ENCODE assay signal across 12 cellular contexts in the genomic region with DNA sequence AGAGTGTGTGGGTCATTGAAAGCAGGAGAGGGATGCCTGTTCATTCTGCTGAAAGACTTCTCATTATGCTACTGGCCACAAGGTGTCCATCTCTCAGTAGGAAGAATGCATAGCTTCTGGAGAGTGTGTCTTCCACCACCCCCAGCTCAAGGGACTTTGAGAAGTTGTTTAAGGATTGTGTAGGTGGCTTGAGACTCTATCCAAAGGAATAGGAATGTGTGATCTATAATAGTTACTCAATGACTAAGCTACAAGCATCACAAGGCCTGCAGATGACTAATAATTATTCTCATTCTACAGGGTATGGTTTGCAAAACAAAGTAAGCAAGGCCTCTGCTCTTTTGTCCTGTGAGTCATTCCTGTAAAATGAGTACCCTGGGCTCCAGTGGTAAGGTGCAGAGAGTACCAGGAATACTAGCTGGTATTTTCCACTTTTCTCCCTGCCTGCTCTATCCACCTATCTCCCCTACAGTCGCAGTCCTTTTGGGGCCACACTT.
A peak's percentile ranks its signal among the peaks of the same experiment; 100 is the strongest.
DNase-seq lines count a peak whose midpoint lies in the region; FAIRE-seq and TF ChIP-seq lines count a peak whose summit lies in the region.
"Had no signal": no experiment of that assay in that cellular context is flagged by ENCODE, and none has a peak within 500 bp of the region (broad histone marks: within the 10 kb centered on the region; RNA-seq: fewer than 3 reads in every experiment).

No MANE protein-coding gene starts in this region.

- H3K4me1 ChIP-seq in left ventricle myocardium inferior (no peaks in the 10 kb centered on the region), right atrium auricular region (no peaks in the 10 kb centered on the region), adrenal gland (replicated peaks in 1 of 2) (peaks cover 3 to 8% of the 10 kb centered on the region in 2 donors)

- peak; percentile 68 for FAIRE-seq in islet of Langerhans (lab: Jason Lieb, UNC)
- FAIRE-seq: frontal cortex had no signal

- WGBS in adrenal gland, 4 donors, result 85 to 98% (median 96%) methylated on average over 1 of the region's 1 CpG

- H3K27me3 ChIP-seq in left ventricle myocardium inferior (ENCODE audit: low read depth) (no peaks in the 10 kb centered on the region), right atrium auricular region (no peaks in the 10 kb centered on the region), adrenal gland (no peaks in the 10 kb centered on the region)

- intact Hi-C loops in left ventricle myocardium inferior (cut with micrococcal nuclease) (no loop called here), adrenal gland (cut with DNase I) (no loop called here)

- TF ChIP-seq POLR2A in adrenal gland (IDR thresholded peaks at IDR 0.05), result no peak

- no peaks in the 10 kb centered on the region for H3K36me3 ChIP-seq in left ventricle myocardium inferior
- no peaks in the 10 kb centered on the region for H3K36me3 ChIP-seq in right atrium auricular region
- no peaks in the 10 kb centered on the region for H3K36me3 ChIP-seq in adrenal gland (replicated peaks in 1 of 2)

- H3K27ac ChIP-seq in left ventricle myocardium inferior (replicated peaks) (no peak overlapping the region), right atrium auricular region (no peak overlapping the region), adrenal gland (peak overlapping the region in 2 of 5 donors; percentile 55 to 80)

- no peak for DNase-seq in left ventricle myocardium inferior
- no peak for DNase-seq in right atrium auricular region (ENCODE audit: low spot score)
- peak in 6 of 7 donors; percentile 20 to 53 (median 39) for DNase-seq in adrenal gland
- DNase-seq in NCI-H128 (lab: John Stamatoyannopoulos, UW; ENCODE audit: unreplicated experiment), result no peak
- DNase-seq in mesenteric fat pad (ENCODE audit: low spot score), result no peak
- no peak for DNase-seq in NOMO-1 treated with DMSO at 0.1 percent for 48 hours (lab: John Stamatoyannopoulos, UW; ENCODE audit: unreplicated experiment)
- DNase-seq in activated CD8-positive, alpha-beta memory T cell treated with anti-CD3 and anti-CD28 coated beads for 24 hours, result no peak
- DNase-seq: activated CD4-positive, alpha-beta memory T cell treated with anti-CD3 and anti-CD28 coated beads for 36 hours; CD8-positive, alpha-beta T cell; stimulated activated CD4-positive, alpha-beta T cell treated with anti-CD3 and anti-CD28 coated beads, Interleukin-2, amount 100 ng/mL, for 24 hours had no signal

- no peak overlapping the region for H3K4me3 ChIP-seq in left ventricle myocardium inferior
- no peak overlapping the region for H3K4me3 ChIP-seq in right atrium auricular region
- H3K4me3 ChIP-seq in adrenal gland, result no peak overlapping the region

- H3K9me3 ChIP-seq in left ventricle myocardium inferior (replicated peaks) (no peaks in the 10 kb centered on the region), right atrium auricular region (no peaks in the 10 kb centered on the region), adrenal gland (replicated peaks in 1 of 3) (no peaks in the 10 kb centered on the region)

- TF ChIP-seq CTCF in left ventricle myocardium inferior (IDR thresholded peaks at IDR 0.05; ENCODE audit: borderline replicate concordance) (peak; percentile 36), right atrium auricular region (IDR thresholded peaks at IDR 0.05) (peak in 1 of 2 donors; percentile 36), adrenal gland (IDR thresholded peaks at IDR 0.05) (no peak)

Comparison
In these comparisons a context has a peak if more than half of its experiments do, and no peak if none do; other contexts are left out.
1. DNase-seq: peak in adrenal gland (6 of 7); none in left ventricle myocardium inferior (single experiment), right atrium auricular region (single experiment), NCI-H128 (single experiment), mesenteric fat pad (single experiment), NOMO-1 treated with DMSO at 0.1 percent for 48 hours (single experiment) and activated CD8-positive, alpha-beta memory T cell treated with anti-CD3 and anti-CD28 coated beads for 24 hours (single experiment).